In the genomic region with DNA sequence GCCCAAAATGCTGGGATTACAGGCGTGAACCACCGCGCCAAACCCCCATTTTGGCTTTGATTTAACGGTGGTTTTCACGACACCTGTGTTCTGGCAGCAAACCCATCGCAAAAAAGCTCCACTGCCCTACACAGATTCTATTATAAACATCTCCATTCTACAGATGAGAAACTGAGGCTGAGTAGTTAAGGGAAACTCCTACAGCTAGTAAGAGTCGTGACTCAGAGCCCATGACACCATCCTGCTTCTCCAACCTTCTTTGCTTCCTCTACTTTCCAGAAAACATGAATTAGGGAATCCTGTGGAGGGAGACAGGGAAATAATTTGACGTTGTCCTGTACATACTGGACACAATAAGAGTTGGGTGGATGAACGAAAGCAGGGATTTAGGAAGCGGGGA, we compare ENCODE assay signal across 8 cellular contexts. TPM values are rescaled to one million over a fixed set of nuclear protein-coding genes. Genes with fewer than 3 reads are reported as not detected.
DNase-seq lines count a peak whose midpoint lies in the region; TF ChIP-seq lines count a peak whose summit lies in the region.

No MANE protein-coding gene starts in this region.

- H3K4me3 Mint-ChIP-seq in activated T-helper 1 cell treated with anti-CD3 and anti-CD28 coated beads, Interleukin-12 subunit alpha, Interleukin-12 subunit beta, Interleukin-2, Interleukin-4 antibody, amounts not matched to agents 30 ng/mL and 10 ng/mL and 1 ng/mL, durations not matched to agents 14 hours and 24 hours and 36 hours = peak overlapping the region; percentile 83
- peak overlapping the region; percentile 45 for H3K4me3 Mint-ChIP-seq in stimulated activated naive CD8-positive, alpha-beta T cell treated with anti-CD3 and anti-CD28 coated beads, Interleukin-15, Interleukin-2, amounts not matched to agents 100 ng/mL and 50 ng/mL, for 24 hours

- peak overlapping the region; percentile 53 for H3K4me3 ChIP-seq in HFF-Myc (replicated peaks; ENCODE audit: low read depth, low read length)
- H3K4me3 ChIP-seq in iPS-11a (ENCODE audit: low read depth, low read length) = peak overlapping the region; percentile 64

- DNase-seq in HFF-Myc (ENCODE audit: extremely low read depth, low read depth) (no peak), RPMI8226 (no peak), germinal center (ENCODE audit: low spot score) (no peak), hepatic stellate cell (ENCODE audit: low spot score) (no peak)
- no peak for DNase-seq in activated T-helper 1 cell treated with anti-CD3 and anti-CD28 coated beads, Interleukin-12 subunit alpha, Interleukin-12 subunit beta, Interleukin-2, Interleukin-4 antibody, amounts not matched to agents 30 ng/mL and 10 ng/mL and 1 ng/mL, durations not matched to agents 14 hours and 24 hours and 36 hours (ENCODE audit: low spot score)
- DNase-seq in activated effector memory CD4-positive, alpha-beta T cell treated with Interleukin-2 at 50 U/mL for 16 hours = no peak

- H3K27ac Mint-ChIP-seq in activated T-helper 1 cell treated with anti-CD3 and anti-CD28 coated beads, Interleukin-12 subunit alpha, Interleukin-12 subunit beta, Interleukin-2, Interleukin-4 antibody, amounts not matched to agents 30 ng/mL and 10 ng/mL and 1 ng/mL, durations not matched to agents 14 hours and 24 hours and 36 hours = peak overlapping the region; percentile 83
- H3K27ac Mint-ChIP-seq in stimulated activated naive CD8-positive, alpha-beta T cell treated with anti-CD3 and anti-CD28 coated beads, Interleukin-15, Interleukin-2, amounts not matched to agents 100 ng/mL and 50 ng/mL, for 24 hours = peak overlapping the region; percentile 74

- intact Hi-C loops in activated T-helper 1 cell treated with anti-CD3 and anti-CD28 coated beads, Interleukin-12 subunit alpha, Interleukin-12 subunit beta, Interleukin-2, Interleukin-4 antibody, amounts not matched to agents 30 ng/mL and 10 ng/mL and 1 ng/mL, durations not matched to agents 14 hours and 24 hours and 36 hours (cut with micrococcal nuclease) = loop anchor here (1.0 to 5.0 kb wide), 11 partner anchors 13 to 543 kb away; partner anchors contain the start of genes ARL2, ATG2A, CDCA5 and MEN1

- H3K4me1 Mint-ChIP-seq in activated T-helper 1 cell treated with anti-CD3 and anti-CD28 coated beads, Interleukin-12 subunit alpha, Interleukin-12 subunit beta, Interleukin-2, Interleukin-4 antibody, amounts not matched to agents 30 ng/mL and 10 ng/mL and 1 ng/mL, durations not matched to agents 14 hours and 24 hours and 36 hours (ENCODE audit: low read depth) = peaks cover 23% of the 10 kb centered on the region
- peaks cover 18% of the 10 kb centered on the region for H3K4me1 Mint-ChIP-seq in stimulated activated naive CD8-positive, alpha-beta T cell treated with anti-CD3 and anti-CD28 coated beads, Interleukin-15, Interleukin-2, amounts not matched to agents 100 ng/mL and 50 ng/mL, for 24 hours (ENCODE audit: low read depth)

- H3K27me3 Mint-ChIP-seq in activated T-helper 1 cell treated with anti-CD3 and anti-CD28 coated beads, Interleukin-12 subunit alpha, Interleukin-12 subunit beta, Interleukin-2, Interleukin-4 antibody, amounts not matched to agents 30 ng/mL and 10 ng/mL and 1 ng/mL, durations not matched to agents 14 hours and 24 hours and 36 hours (ENCODE audit: insufficient read depth) = no peaks in the 10 kb centered on the region
- no peaks in the 10 kb centered on the region for H3K27me3 Mint-ChIP-seq in stimulated activated naive CD8-positive, alpha-beta T cell treated with anti-CD3 and anti-CD28 coated beads, Interleukin-15, Interleukin-2, amounts not matched to agents 100 ng/mL and 50 ng/mL, for 24 hours

- H3K9me3 Mint-ChIP-seq in activated T-helper 1 cell treated with anti-CD3 and anti-CD28 coated beads, Interleukin-12 subunit alpha, Interleukin-12 subunit beta, Interleukin-2, Interleukin-4 antibody, amounts not matched to agents 30 ng/mL and 10 ng/mL and 1 ng/mL, durations not matched to agents 14 hours and 24 hours and 36 hours = no peaks in the 10 kb centered on the region
- no peaks in the 10 kb centered on the region for H3K9me3 Mint-ChIP-seq in stimulated activated naive CD8-positive, alpha-beta T cell treated with anti-CD3 and anti-CD28 coated beads, Interleukin-15, Interleukin-2, amounts not matched to agents 100 ng/mL and 50 ng/mL, for 24 hours

- TF ChIP-seq CTCF in HFF-Myc (IDR thresholded peaks at IDR 0.05; ENCODE audit: low read depth, low read length, missing control alignments) = no peak

- H3K36me3 Mint-ChIP-seq in activated T-helper 1 cell treated with anti-CD3 and anti-CD28 coated beads, Interleukin-12 subunit alpha, Interleukin-12 subunit beta, Interleukin-2, Interleukin-4 antibody, amounts not matched to agents 30 ng/mL and 10 ng/mL and 1 ng/mL, durations not matched to agents 14 hours and 24 hours and 36 hours (ENCODE audit: low read depth) = peaks cover 8% of the 10 kb centered on the region
- H3K36me3 Mint-ChIP-seq in stimulated activated naive CD8-positive, alpha-beta T cell treated with anti-CD3 and anti-CD28 coated beads, Interleukin-15, Interleukin-2, amounts not matched to agents 100 ng/mL and 50 ng/mL, for 24 hours (ENCODE audit: low read depth) = no peaks in the 10 kb centered on the region

RNA-seq across cellular contexts. Expression of gene SNX15, which starts 0.4 kb away (rescaled TPM):
- total RNA-seq in activated T-helper 1 cell treated with anti-CD3 and anti-CD28 coated beads, Interleukin-12 subunit alpha, Interleukin-12 subunit beta, Interleukin-2, Interleukin-4 antibody, amounts not matched to agents 30 ng/mL and 10 ng/mL and 1 ng/mL, durations not matched to agents 14 hours and 24 hours and 36 hours = 19.9 and 30.9 TPM in 2 replicates

RNA-seq across cellular contexts. Expression of gene ARL2, which starts 12.8 kb away (rescaled TPM):
- 67.3 and 71.2 TPM in 2 replicates for total RNA-seq in activated T-helper 1 cell treated with anti-CD3 and anti-CD28 coated beads, Interleukin-12 subunit alpha, Interleukin-12 subunit beta, Interleukin-2, Interleukin-4 antibody, amounts not matched to agents 30 ng/mL and 10 ng/mL and 1 ng/mL, durations not matched to agents 14 hours and 24 hours and 36 hours

RNA-seq across cellular contexts. Expression of gene SAC3D1, which starts 14.2 kb away (rescaled TPM):
- 17.4 and 17.7 TPM in 2 replicates for total RNA-seq in activated T-helper 1 cell treated with anti-CD3 and anti-CD28 coated beads, Interleukin-12 subunit alpha, Interleukin-12 subunit beta, Interleukin-2, Interleukin-4 antibody, amounts not matched to agents 30 ng/mL and 10 ng/mL and 1 ng/mL, durations not matched to agents 14 hours and 24 hours and 36 hours

RNA-seq across cellular contexts. Expression of gene BATF2, which starts 30.0 kb away (rescaled TPM):
- not detected in 2 replicates for total RNA-seq in activated T-helper 1 cell treated with anti-CD3 and anti-CD28 coated beads, Interleukin-12 subunit alpha, Interleukin-12 subunit beta, Interleukin-2, Interleukin-4 antibody, amounts not matched to agents 30 ng/mL and 10 ng/mL and 1 ng/mL, durations not matched to agents 14 hours and 24 hours and 36 hours

RNA-seq across cellular contexts. Expression of gene NAALADL1, which starts 31.5 kb away (rescaled TPM):
- total RNA-seq in activated T-helper 1 cell treated with anti-CD3 and anti-CD28 coated beads, Interleukin-12 subunit alpha, Interleukin-12 subunit beta, Interleukin-2, Interleukin-4 antibody, amounts not matched to agents 30 ng/mL and 10 ng/mL and 1 ng/mL, durations not matched to agents 14 hours and 24 hours and 36 hours = 11.5 and 12.7 TPM in 2 replicates
